In genomic region chr16:17382514-17382913, GRCh38 we compare ENCODE assay signal across 19 cellular contexts.
DNase-seq lines count a peak whose midpoint lies in the region; ATAC-seq and TF ChIP-seq lines count a peak whose summit lies in the region.
"Had no signal": no experiment of that assay in that cellular context is flagged by ENCODE, and none has a peak within 500 bp of the region (broad histone marks: within the 10 kb centered on the region; RNA-seq: fewer than 3 reads in every experiment).

No MANE protein-coding gene starts in this region.

- no peak overlapping the region for H3K9ac ChIP-seq in SK-N-SH
- H3K9ac ChIP-seq: parathyroid adenoma had no signal

- no peak for ATAC-seq in activated CD8-positive, alpha-beta T cell treated with anti-CD3 and anti-CD28 coated beads, Interleukin-2, amount 10 ng/mL, durations not matched to agents 7 days and 5 days
- ATAC-seq in activated CD8-positive, alpha-beta T cell treated with anti-CD3 and anti-CD28 coated beads for 36 hours = no peak
- no peak for ATAC-seq in stimulated activated effector memory CD8-positive, alpha-beta T cell treated with anti-CD3 and anti-CD28 coated beads, Interleukin-12 subunit alpha, Interleukin-12 subunit beta, amount 100 ng/mL, for 72 hours
- ATAC-seq in HG02938 (IDR thresholded peaks at IDR 0.05; ENCODE audit: unreplicated experiment) = no peak
- ATAC-seq: PC-3 had no signal

- intact Hi-C loops in activated CD8-positive, alpha-beta T cell treated with anti-CD3 and anti-CD28 coated beads for 36 hours (cut with micrococcal nuclease) = no loop called here
- intact Hi-C loops in esophagus squamous epithelium (cut with DNase I) = no loop called here

- no peaks in the 10 kb centered on the region for H3K27me3 ChIP-seq in SK-N-SH (ENCODE audit: insufficient read depth)
- H3K27me3 ChIP-seq in esophagus squamous epithelium = no peaks in the 10 kb centered on the region
- H3K27me3 ChIP-seq: heart left ventricle, suprapubic skin had no signal

- peak in 1 of 2 experiments; percentile 79; a peak in 1 of 4 replicates for TF ChIP-seq EP300 in SK-N-SH (IDR thresholded peaks at IDR 0.05; ENCODE audit: borderline replicate concordance in 1 of 2, low read depth in 1 of 2, low read length in 1 of 2)

- H3K4me1 ChIP-seq in SK-N-SH (ENCODE audit: control insufficient read depth in 1 of 2, insufficient read depth in 2 of 2, low read depth in 1 of 2, low read length in 1 of 2) = peaks cover 21 to 65% of the 10 kb centered on the region in 2 experiments; a peak in 3 of 4 replicates
- peaks cover 8 to 69% (median 17%) of the 10 kb centered on the region in 3 donors for H3K4me1 ChIP-seq in esophagus squamous epithelium

- no peak for DNase-seq in activated CD8-positive, alpha-beta T cell treated with anti-CD3 and anti-CD28 coated beads, Interleukin-2, amount 10 ng/mL, durations not matched to agents 7 days and 5 days
- no peak for DNase-seq in activated CD8-positive, alpha-beta T cell treated with anti-CD3 and anti-CD28 coated beads for 36 hours
- DNase-seq in SK-N-SH (peak; percentile 70), esophagus squamous epithelium (lab: John Stamatoyannopoulos, UW) (no peak), UCSD-AML1 (lab: John Stamatoyannopoulos, UW; ENCODE audit: unreplicated experiment) (no peak), NAMALWA (ENCODE audit: low spot score) (no peak)
- no peak for DNase-seq in stimulated activated effector memory CD8-positive, alpha-beta T cell treated with anti-CD3 and anti-CD28 coated beads, Interleukin-12 subunit alpha, Interleukin-12 subunit beta, amount 100 ng/mL, for 72 hours (ENCODE audit: low spot score in 2 of 2)
- DNase-seq: activated CD4-positive, alpha-beta T cell treated with anti-CD3 and anti-CD28 coated beads for 48 hours; activated effector memory CD4-positive, alpha-beta T cell treated with anti-CD3 and anti-CD28 coated beads, Interleukin-2, amount 50 U/mL, for 16 hours; anterior cingulate cortex; DMS 273 treated with DMSO at 0.1 percent for 48 hours; heart left ventricle; NCI-H187; NCI-H510A treated with DMSO at 0.1 percent for 48 hours; PC-3 had no signal

- H3K9me3 ChIP-seq in SK-N-SH (no peaks in the 10 kb centered on the region), esophagus squamous epithelium (no peaks in the 10 kb centered on the region)
- H3K9me3 ChIP-seq: heart left ventricle, suprapubic skin had no signal

- H3K27ac Mint-ChIP-seq in activated CD8-positive, alpha-beta T cell treated with anti-CD3 and anti-CD28 coated beads, Interleukin-2, amount 10 ng/mL, durations not matched to agents 7 days and 5 days = peak overlapping the region; percentile 88
- H3K27ac Mint-ChIP-seq in activated CD8-positive, alpha-beta T cell treated with anti-CD3 and anti-CD28 coated beads for 36 hours = no peak overlapping the region
- H3K27ac Mint-ChIP-seq in stimulated activated effector memory CD8-positive, alpha-beta T cell treated with anti-CD3 and anti-CD28 coated beads, Interleukin-12 subunit alpha, Interleukin-12 subunit beta, amount 100 ng/mL, for 72 hours = peak overlapping the region; percentile 45
- H3K27ac Mint-ChIP-seq: mesothelial cell of epicardium had no signal

- 74% methylated on average over 6 of the region's 6 CpGs for WGBS in SK-N-SH (ENCODE audit: low lambda C conversion rate)
- 67 to 88% methylated on average over 2 to 4 of the region's 6 CpGs for WGBS in esophagus squamous epithelium, 2 donors

- TF ChIP-seq RAD21 in SK-N-SH (IDR thresholded peaks at IDR 0.05; ENCODE audit: low read length) = peak; percentile 6; the same call in 1 of the 2 replicates

- no peaks in the 10 kb centered on the region for H3K27me3 Mint-ChIP-seq in activated CD8-positive, alpha-beta T cell treated with anti-CD3 and anti-CD28 coated beads, Interleukin-2, amount 10 ng/mL, durations not matched to agents 7 days and 5 days (ENCODE audit: low read depth)
- H3K27me3 Mint-ChIP-seq in activated CD8-positive, alpha-beta T cell treated with anti-CD3 and anti-CD28 coated beads for 36 hours = no peaks in the 10 kb centered on the region

- TF ChIP-seq POLR2A in esophagus squamous epithelium (IDR thresholded peaks at IDR 0.05) = no peak

- H3F3A ChIP-seq in SK-N-SH (replicated peaks; ENCODE audit: insufficient read depth) = peaks cover 45% of the 10 kb centered on the region

- H3K9me2 ChIP-seq in SK-N-SH = no peaks in the 10 kb centered on the region

- H2AFZ ChIP-seq in SK-N-SH (ENCODE audit: low read depth) = no peak overlapping the region
- H2AFZ ChIP-seq: parathyroid adenoma had no signal

- peaks cover 43% of the 10 kb centered on the region for H3K36me3 Mint-ChIP-seq in activated CD8-positive, alpha-beta T cell treated with anti-CD3 and anti-CD28 coated beads, Interleukin-2, amount 10 ng/mL, durations not matched to agents 7 days and 5 days (ENCODE audit: low read depth)
- no peaks in the 10 kb centered on the region for H3K36me3 Mint-ChIP-seq in activated CD8-positive, alpha-beta T cell treated with anti-CD3 and anti-CD28 coated beads for 36 hours (ENCODE audit: low read depth)
- H3K36me3 Mint-ChIP-seq in stimulated activated effector memory CD8-positive, alpha-beta T cell treated with anti-CD3 and anti-CD28 coated beads, Interleukin-12 subunit alpha, Interleukin-12 subunit beta, amount 100 ng/mL, for 72 hours = no peaks in the 10 kb centered on the region
- H3K36me3 Mint-ChIP-seq: mesothelial cell of epicardium had no signal

- H3K79me2 ChIP-seq in SK-N-SH (ENCODE audit: insufficient read depth) = peaks cover 100% of the 10 kb centered on the region
- H3K79me2 ChIP-seq: parathyroid adenoma had no signal

- TF ChIP-seq CTCF in activated CD8-positive, alpha-beta T cell treated with anti-CD3 and anti-CD28 coated beads for 36 hours (IDR thresholded peaks at IDR 0.05) = no peak
- TF ChIP-seq CTCF in SK-N-SH (IDR thresholded peaks at IDR 0.05) (no peak), esophagus squamous epithelium (IDR thresholded peaks at IDR 0.05) (no peak)

- CTCF ChIA-PET in activated CD8-positive, alpha-beta T cell treated with anti-CD3 and anti-CD28 coated beads, Interleukin-2, amount 10 ng/mL, durations not matched to agents 7 days and 5 days (lab: Charles Lee) = interaction anchor here (0.6 to 0.8 kb wide), 2 partner anchors 30 to 210 kb away, joined by 3 to 4 read pairs; no protein-coding TSS in a partner anchor
- CTCF ChIA-PET in activated CD8-positive, alpha-beta T cell treated with anti-CD3 and anti-CD28 coated beads for 36 hours (lab: Charles Lee) = interaction anchor here (1.2 kb wide), 1 partner anchor 35 kb away, joined by 4 read pairs; no protein-coding TSS in a partner anchor
- CTCF ChIA-PET in SK-N-SH (lab: Yijun Ruan, JAX) = interaction anchor here (1.0 kb wide), 1 partner anchor 85 kb away, joined by 4 read pairs; no protein-coding TSS in a partner anchor

- H3K9me3 Mint-ChIP-seq in activated CD8-positive, alpha-beta T cell treated with anti-CD3 and anti-CD28 coated beads, Interleukin-2, amount 10 ng/mL, durations not matched to agents 7 days and 5 days (ENCODE audit: insufficient read depth) = no peaks in the 10 kb centered on the region
- no peaks in the 10 kb centered on the region for H3K9me3 Mint-ChIP-seq in activated CD8-positive, alpha-beta T cell treated with anti-CD3 and anti-CD28 coated beads for 36 hours
- H3K9me3 Mint-ChIP-seq in stimulated activated effector memory CD8-positive, alpha-beta T cell treated with anti-CD3 and anti-CD28 coated beads, Interleukin-12 subunit alpha, Interleukin-12 subunit beta, amount 100 ng/mL, for 72 hours = no peaks in the 10 kb centered on the region
- H3K9me3 Mint-ChIP-seq: mesothelial cell of epicardium had no signal

- H3K4me3 ChIP-seq in SK-N-SH (ENCODE audit: low read depth in 2 of 2, low read length in 1 of 2) = no peak overlapping the region
- H3K4me3 ChIP-seq in esophagus squamous epithelium = no peak overlapping the region
- H3K4me3 ChIP-seq: heart left ventricle, suprapubic skin had no signal

- H3K36me3 ChIP-seq in SK-N-SH (replicated peaks in 1 of 2; ENCODE audit: control insufficient read depth in 1 of 2, insufficient read depth in 2 of 2, low read length in 1 of 2) = peaks cover 0 to 7% of the 10 kb centered on the region in 2 experiments
- no peaks in the 10 kb centered on the region for H3K36me3 ChIP-seq in esophagus squamous epithelium
- H3K36me3 ChIP-seq: heart left ventricle, suprapubic skin had no signal

- peaks cover 75% of the 10 kb centered on the region for H3K4me1 Mint-ChIP-seq in activated CD8-positive, alpha-beta T cell treated with anti-CD3 and anti-CD28 coated beads, Interleukin-2, amount 10 ng/mL, durations not matched to agents 7 days and 5 days (ENCODE audit: low read depth)
- H3K4me1 Mint-ChIP-seq in activated CD8-positive, alpha-beta T cell treated with anti-CD3 and anti-CD28 coated beads for 36 hours (ENCODE audit: low read depth) = peaks cover 38% of the 10 kb centered on the region
- H3K4me1 Mint-ChIP-seq in stimulated activated effector memory CD8-positive, alpha-beta T cell treated with anti-CD3 and anti-CD28 coated beads, Interleukin-12 subunit alpha, Interleukin-12 subunit beta, amount 100 ng/mL, for 72 hours = peaks cover 59% of the 10 kb centered on the region

- H3K27ac ChIP-seq in SK-N-SH (ENCODE audit: low read depth in 2 of 2, low read length in 1 of 2) = peak overlapping the region in 1 of 2 experiments; percentile 78; a peak in 2 of 4 replicates
- H3K27ac ChIP-seq in esophagus squamous epithelium = peak overlapping the region in 3 of 4 donors; percentile 67 to 79 (median 75)
- H3K27ac ChIP-seq: parathyroid adenoma, suprapubic skin had no signal

- H3K4me2 ChIP-seq in SK-N-SH = no peak overlapping the region

- peaks cover 100% of the 10 kb centered on the region for H4K20me1 ChIP-seq in SK-N-SH (ENCODE audit: insufficient read depth)

- POLR2A ChIA-PET in activated CD8-positive, alpha-beta T cell treated with anti-CD3 and anti-CD28 coated beads, Interleukin-2, amount 10 ng/mL, durations not matched to agents 7 days and 5 days (lab: Charles Lee) = no interaction called here
- POLR2A ChIA-PET in activated CD8-positive, alpha-beta T cell treated with anti-CD3 and anti-CD28 coated beads for 36 hours (lab: Charles Lee) = interaction anchor here (0.8 kb wide), 1 partner anchor 35 kb away, joined by 3 read pairs; no protein-coding TSS in a partner anchor
- POLR2A ChIA-PET in SK-N-SH (lab: Yijun Ruan, JAX) = no interaction called here

- no peak overlapping the region for H3K4me3 Mint-ChIP-seq in activated CD8-positive, alpha-beta T cell treated with anti-CD3 and anti-CD28 coated beads, Interleukin-2, amount 10 ng/mL, durations not matched to agents 7 days and 5 days
- H3K4me3 Mint-ChIP-seq in activated CD8-positive, alpha-beta T cell treated with anti-CD3 and anti-CD28 coated beads for 36 hours = no peak overlapping the region
- H3K4me3 Mint-ChIP-seq in stimulated activated effector memory CD8-positive, alpha-beta T cell treated with anti-CD3 and anti-CD28 coated beads, Interleukin-12 subunit alpha, Interleukin-12 subunit beta, amount 100 ng/mL, for 72 hours = peak overlapping the region; percentile 48
- H3K4me3 Mint-ChIP-seq: mesothelial cell of epicardium had no signal

TF ChIP-seq in SK-N-SH, 30 proteins besides CTCF, POLR2A, EP300 and RAD21 (continues in another document):
- TF ChIP-seq SMC3 (IDR thresholded peaks at IDR 0.05; ENCODE audit: low read depth, low read length) = no peak; the same call in 1 of the 2 replicates
